ENCODE assay signal across 13 cellular contexts in genomic region chr1:228092342-228093049, GRCh38. TPM values are rescaled to one million over a fixed set of nuclear protein-coding genes. Genes with fewer than 3 reads are reported as not detected.
DNase-seq lines count a peak whose midpoint lies in the region; ATAC-seq and TF ChIP-seq lines count a peak whose summit lies in the region.
"Had no signal": no experiment of that assay in that cellular context is flagged by ENCODE, and none has a peak within 500 bp of the region (broad histone marks: within the 10 kb centered on the region; RNA-seq: fewer than 3 reads in every experiment).

No MANE protein-coding gene starts in this region.

- H3K27ac ChIP-seq in adrenal gland, result peak overlapping the region in 1 of 5 donors; percentile 64
- H3K27ac ChIP-seq: right atrium auricular region had no signal

- peaks cover 39 to 71% of the 10 kb centered on the region in 2 donors for H3K4me1 ChIP-seq in adrenal gland (replicated peaks in 1 of 2)

- POLR2A ChIA-PET in naive thymus-derived CD8-positive, alpha-beta T cell (lab: Charles Lee), result interaction anchor here (1.0 to 2.4 kb wide), 2 partner anchors 10 to 14 kb away, joined by 3 to 11 read pairs; partner anchors contain the start of gene ARF1

- no peaks in the 10 kb centered on the region for H3K27me3 Mint-ChIP-seq in naive thymus-derived CD8-positive, alpha-beta T cell
- H3K27me3 Mint-ChIP-seq in type B pancreatic cell, result no peaks in the 10 kb centered on the region

- peaks cover 6 to 44% (median 14%) of the 10 kb centered on the region in 3 donors for H3K36me3 Mint-ChIP-seq in naive thymus-derived CD8-positive, alpha-beta T cell
- H3K36me3 Mint-ChIP-seq in type B pancreatic cell, result peaks cover 28% of the 10 kb centered on the region

- H3K4me3 Mint-ChIP-seq in naive thymus-derived CD8-positive, alpha-beta T cell, result peak overlapping the region in 6 of 10 donors; percentile 3 to 88 (median 15)
- H3K4me3 Mint-ChIP-seq in type B pancreatic cell, result no peak overlapping the region

- peaks cover 40 to 83% (median 74%) of the 10 kb centered on the region in 4 donors for H3K4me1 Mint-ChIP-seq in naive thymus-derived CD8-positive, alpha-beta T cell
- H3K4me1 Mint-ChIP-seq in type B pancreatic cell (ENCODE audit: unreplicated experiment), result peaks cover 15% of the 10 kb centered on the region

- intact Hi-C loops in Right ventricle myocardium superior (cut with DNase I), result no loop called here
- intact Hi-C loops in left ventricle myocardium superior (cut with micrococcal nuclease), result no loop called here
- intact Hi-C loops in adrenal gland (cut with DNase I), result no loop called here

- WGBS in adrenal gland, 4 donors, result 77 to 86% (median 83%) methylated on average over 9 to 11 of the region's 11 CpGs

- H3K36me3 ChIP-seq in adrenal gland (replicated peaks in 1 of 2), result peaks cover 0 to 20% of the 10 kb centered on the region in 2 donors

- no peak for TF ChIP-seq POLR2A in adrenal gland (IDR thresholded peaks at IDR 0.05)

- DNase-seq in Right ventricle myocardium superior (peak; percentile 8), left ventricle myocardium superior (no peak), adrenal gland (peak in 4 of 7 donors; percentile 1 to 51 (median 10)), type B pancreatic cell (ENCODE audit: extremely low spot score, unreplicated experiment) (no peak)
- DNase-seq in naive thymus-derived CD8-positive, alpha-beta T cell, result no peak
- no peak for DNase-seq in stimulated activated CD4-positive, alpha-beta T cell treated with anti-CD3 and anti-CD28 coated beads, Interleukin-4, amount 100 ng/mL, for 24 hours
- DNase-seq: cerebellar nuclear complex, GF-D8, NCI-H2227 treated with DMSO at 0.1 percent for 48 hours had no signal

- peaks cover 0 to 9% (median 0%) of the 10 kb centered on the region in 3 donors for H3K9me3 ChIP-seq in adrenal gland (replicated peaks in 1 of 3)

- ATAC-seq in Right ventricle myocardium superior (ENCODE audit: poor library complexity) (no peak), left ventricle myocardium superior (no peak), SK-N-SH treated with all-trans-retinoic acid at 6 μM for 48 hours (no peak), GM21515 (IDR thresholded peaks at IDR 0.05; ENCODE audit: unreplicated experiment) (no peak)
- ATAC-seq in naive thymus-derived CD8-positive, alpha-beta T cell, result no peak
- ATAC-seq: Right ventricle myocardium inferior had no signal

- H3K27me3 ChIP-seq in adrenal gland, result no peaks in the 10 kb centered on the region
- H3K27me3 ChIP-seq: right atrium auricular region had no signal

- TF ChIP-seq CTCF in adrenal gland (IDR thresholded peaks at IDR 0.05) (no peak), type B pancreatic cell (conservative IDR thresholded peaks at IDR 0.05) (no peak)

- H3K9me3 Mint-ChIP-seq in naive thymus-derived CD8-positive, alpha-beta T cell, result peaks cover 0 to 14% (median 7%) of the 10 kb centered on the region in 9 donors
- H3K9me3 Mint-ChIP-seq in type B pancreatic cell, result no peaks in the 10 kb centered on the region

- no peak overlapping the region for H3K4me3 ChIP-seq in adrenal gland
- H3K4me3 ChIP-seq: right atrium auricular region had no signal

- H3K27ac Mint-ChIP-seq in naive thymus-derived CD8-positive, alpha-beta T cell, result peak overlapping the region in 9 of 10 donors; percentile 11 to 88 (median 51)
- H3K27ac Mint-ChIP-seq in type B pancreatic cell, result peak overlapping the region; percentile 81

TF ChIP-seq in SK-N-SH treated with all-trans-retinoic acid at 6 μM for 48 hours, 23 proteins besides CTCF, POLR2A, EP300 and RAD21 (continues in another document):
- TF ChIP-seq ZFP30 (CRISPR knock-in tag; IDR thresholded peaks at IDR 0.05) (no peak), ISL1 (CRISPR knock-in tag; IDR thresholded peaks at IDR 0.05) (no peak), TSHZ2 (CRISPR knock-in tag; IDR thresholded peaks at IDR 0.05) (no peak), ARNTL (CRISPR knock-in tag; IDR thresholded peaks at IDR 0.05; ENCODE audit: borderline replicate concordance, low read depth) (no peak), PATZ1 (CRISPR knock-in tag; IDR thresholded peaks at IDR 0.05; ENCODE audit: borderline replicate concordance) (no peak), ESRRG (CRISPR knock-in tag; IDR thresholded peaks at IDR 0.05) (no peak), TCF4 (CRISPR knock-in tag; IDR thresholded peaks at IDR 0.05; ENCODE audit: borderline replicate concordance) (no peak), ZC3H10 (CRISPR knock-in tag; IDR thresholded peaks at IDR 0.05) (no peak), GLIS3 (CRISPR knock-in tag; IDR thresholded peaks at IDR 0.05) (no peak), ZFP3 (CRISPR knock-in tag; IDR thresholded peaks at IDR 0.05) (no peak), OSR1 (CRISPR knock-in tag; IDR thresholded peaks at IDR 0.05) (no peak)

RNA-seq across cellular contexts. Expression of gene ARF1, which starts 10.0 kb away (rescaled TPM):
- total RNA-seq in Right ventricle myocardium superior (251 TPM), left ventricle myocardium superior (285 TPM), adrenal gland (100 to 1,000 TPM; 345 to 611 (median 381) TPM), type B pancreatic cell (ENCODE audit: low replicate concordance) (288 and 401 TPM in 2 replicates)
- polyA plus RNA-seq in adrenal gland, result 100 to 1,000 TPM; 274 to 510 (median 384) TPM
- 100 to 1,000 TPM; 201 to 203 TPM for total RNA-seq in naive thymus-derived CD8-positive, alpha-beta T cell
- polyA plus RNA-seq in naive thymus-derived CD8-positive, alpha-beta T cell, result 100 to 1,000 TPM; 332 to 385 (median 368) TPM

RNA-seq across cellular contexts. Expression of gene C1orf35, which starts 10.6 kb away (rescaled TPM):
- 7.3 TPM for total RNA-seq in Right ventricle myocardium superior
- 10.5 TPM for total RNA-seq in left ventricle myocardium superior
- total RNA-seq in adrenal gland, result 10 to 100 TPM in 6 of 8 donors, 1 to 10 TPM in 2; 8.0 to 24.8 (median 15.4) TPM
- polyA plus RNA-seq in adrenal gland, result 10 to 100 TPM in 2 of 3 donors, 1 to 10 TPM in 1; 5.0 to 42.0 (median 36.0) TPM
- total RNA-seq in naive thymus-derived CD8-positive, alpha-beta T cell, result 10 to 100 TPM; 26.0 to 28.1 TPM
- 10 to 100 TPM; 12.9 to 25.6 (median 20.0) TPM for polyA plus RNA-seq in naive thymus-derived CD8-positive, alpha-beta T cell
- 16.9 and 23.3 TPM in 2 replicates for total RNA-seq in type B pancreatic cell (ENCODE audit: low replicate concordance)

RNA-seq across cellular contexts. Expression of gene MRPL55, which starts 16.6 kb away (rescaled TPM):
- total RNA-seq in Right ventricle myocardium superior, result 65.6 TPM
- total RNA-seq in left ventricle myocardium superior, result 58.6 TPM
- total RNA-seq in adrenal gland, result 100 to 1,000 TPM in 2 of 8 donors, 10 to 100 TPM in 6; 56.4 to 120 (median 70.8) TPM
- polyA plus RNA-seq in adrenal gland, result 100 to 1,000 TPM in 2 of 3 donors, 10 to 100 TPM in 1; 25.1 to 309 (median 303) TPM
- total RNA-seq in naive thymus-derived CD8-positive, alpha-beta T cell, result 10 to 100 TPM; 61.9 to 64.8 TPM
- 100 to 1,000 TPM in 2 of 3 donors, 10 to 100 TPM in 1; 96.9 to 130 (median 103) TPM for polyA plus RNA-seq in naive thymus-derived CD8-positive, alpha-beta T cell
- total RNA-seq in type B pancreatic cell (ENCODE audit: low replicate concordance), result 47.4 and 58.8 TPM in 2 replicates

RNA-seq across cellular contexts. Expression of gene GUK1, which starts 47.6 kb away (rescaled TPM):
- total RNA-seq in Right ventricle myocardium superior, result 143 TPM
- total RNA-seq in left ventricle myocardium superior, result 175 TPM
- total RNA-seq in adrenal gland, result 100 to 1,000 TPM; 162 to 427 (median 236) TPM
- 100 to 1,000 TPM in 2 of 3 donors, 10 to 100 TPM in 1; 42.3 to 414 (median 388) TPM for polyA plus RNA-seq in adrenal gland
- total RNA-seq in naive thymus-derived CD8-positive, alpha-beta T cell, result 100 to 1,000 TPM; 189 to 202 TPM
- 100 to 1,000 TPM; 369 to 466 (median 374) TPM for polyA plus RNA-seq in naive thymus-derived CD8-positive, alpha-beta T cell
- total RNA-seq in type B pancreatic cell (ENCODE audit: low replicate concordance), result 133 and 174 TPM in 2 replicates

RNA-seq across cellular contexts. Expression of gene GJC2, which starts 57.2 kb away (rescaled TPM):
- total RNA-seq in Right ventricle myocardium superior (1.6 TPM), left ventricle myocardium superior (1.7 TPM), adrenal gland (1 to 10 TPM in 7 of 8 donors, under 1 TPM in 1; 0.87 to 4.1 (median 1.3) TPM), type B pancreatic cell (ENCODE audit: low replicate concordance) (0.76 and 1.3 TPM in 2 replicates)
- polyA plus RNA-seq in adrenal gland, result 1 to 10 TPM in 2 of 3 donors, under 1 TPM in 1; 0.05 to 2.1 (median 1.8) TPM
- 1 to 10 TPM; 2.6 to 2.8 TPM for total RNA-seq in naive thymus-derived CD8-positive, alpha-beta T cell
- polyA plus RNA-seq in naive thymus-derived CD8-positive, alpha-beta T cell, result under 1 TPM in 2 of 3 donors, not detected in 1; 0.16 to 0.22 TPM

Comparison
In these comparisons a context has a peak if more than half of its experiments do, and no peak if none do; other contexts are left out.
1. DNase-seq: peak in Right ventricle myocardium superior (single experiment) and adrenal gland (4 of 7); none in left ventricle myocardium superior (single experiment), naive thymus-derived CD8-positive, alpha-beta T cell (0 of 10), type B pancreatic cell (single experiment) and stimulated activated CD4-positive, alpha-beta T cell treated with anti-CD3 and anti-CD28 coated beads, Interleukin-4, amount 100 ng/mL, for 24 hours (single experiment).